22 cellular contexts compared by ENCODE assay signal in genomic region chr1:53280486-53280885, GRCh38. TPM values are rescaled to one million over a fixed set of nuclear protein-coding genes. Genes with fewer than 3 reads are reported as not detected.
A peak's percentile ranks its signal among the peaks of the same experiment; 100 is the strongest.
DNase-seq lines count a peak whose midpoint lies in the region; ATAC-seq, FAIRE-seq and TF ChIP-seq lines count a peak whose summit lies in the region.
"Had no signal": no experiment of that assay in that cellular context is flagged by ENCODE, and none has a peak within 500 bp of the region (broad histone marks: within the 10 kb centered on the region; RNA-seq: fewer than 3 reads in every experiment).

No MANE protein-coding gene starts in this region.

- POLR2A ChIA-PET in MCF 10A (lab: Yijun Ruan, JAX) = no interaction called here

- intact Hi-C loops in kidney (cut with DNase I) (loop anchor here (10.0 kb wide), 1 partner anchor 484 kb away; no protein-coding TSS in a partner anchor), MCF 10A (cut with micrococcal nuclease) (no loop called here)

- FAIRE-seq in kidney (lab: Jason Lieb, UNC) = no peak
- FAIRE-seq: H54, K562 had no signal

- no peak for DNase-seq in activated naive CD4-positive, alpha-beta T cell treated with anti-CD3 and anti-CD28 coated beads, Interleukin-2, amount 50 U/mL, for 72 hours (ENCODE audit: low spot score in 2 of 2)
- DNase-seq in activated naive CD4-positive, alpha-beta T cell treated with Interleukin-2 at 50 U/mL for 16 hours = no peak
- no peak for DNase-seq in WERI-Rb-1
- DNase-seq in kidney = peak; percentile 57
- no peak for DNase-seq in stimulated activated naive B cell treated with anti-CD40 and anti-IgM and Interleukin-4, amounts not matched to agents 10 μg/mL and 1 μg/mL and 100 μg/mL, for 72 hours
- no peak for DNase-seq in HPDE6-E6E7 (ENCODE audit: extremely low spot score)
- no peak for DNase-seq in hypothalamus (lab: John Stamatoyannopoulos, UW)
- no peak for DNase-seq in MCF 10A (ENCODE audit: unreplicated experiment)
- DNase-seq: AML-193; CD8-positive, alpha-beta T cell; GDM1; MM.1S; NCI-H1092; NCI-H1436; NCI-H187 treated with DMSO at 0.1 percent for 48 hours; NCI-H2107; NCI-H510A; NCI-H748 treated with DMSO at 0.1 percent for 48 hours had no signal

- no TSS peak for BruUV-seq in MCF 10A (replicated peaks; lab: Mats Ljungman, UMichigan)

- no peak overlapping the region for H3K4me3 Mint-ChIP-seq in stimulated activated naive B cell treated with anti-CD40 and anti-IgM and Interleukin-4, amounts not matched to agents 10 μg/mL and 1 μg/mL and 100 μg/mL, for 72 hours
- H3K4me3 Mint-ChIP-seq in MCF 10A (ENCODE audit: unreplicated experiment) = no peak overlapping the region
- H3K4me3 Mint-ChIP-seq: CD8-positive, alpha-beta T cell had no signal

- CTCF ChIA-PET in MCF 10A (lab: Yijun Ruan, JAX) = interaction anchor here (0.5 to 4.7 kb wide), 4 partner anchors 9 to 117 kb away, joined by 3 to 227 read pairs (median 22); no protein-coding TSS in a partner anchor

- H3K36me3 Mint-ChIP-seq in activated naive CD4-positive, alpha-beta T cell treated with anti-CD3 and anti-CD28 coated beads, Interleukin-2, amount 50 U/mL, for 72 hours = peaks cover 16 to 18% of the 10 kb centered on the region in 2 donors
- H3K36me3 Mint-ChIP-seq in stimulated activated naive B cell treated with anti-CD40 and anti-IgM and Interleukin-4, amounts not matched to agents 10 μg/mL and 1 μg/mL and 100 μg/mL, for 72 hours = peaks cover 43 to 63% of the 10 kb centered on the region in 2 donors
- no peaks in the 10 kb centered on the region for H3K36me3 Mint-ChIP-seq in MCF 10A (ENCODE audit: insufficient read depth, unreplicated experiment)

- TF ChIP-seq CTCF in WERI-Rb-1 (IDR thresholded peaks at IDR 0.05; ENCODE audit: low read depth, low read length) (no peak), kidney (IDR thresholded peaks at IDR 0.05; ENCODE audit: borderline replicate concordance, extremely low read depth, insufficient read depth) (no peak), MCF 10A (IDR thresholded peaks at IDR 0.05; ENCODE audit: unreplicated experiment) (no peak)

- H3K9ac ChIP-seq in kidney (ENCODE audit: low read length in 2 of 2) = no peak overlapping the region

- H3K27me3 ChIP-seq in WERI-Rb-1 (ENCODE audit: insufficient read depth, low read depth, severe bottlenecking) = no peaks in the 10 kb centered on the region

- no peaks in the 10 kb centered on the region for H3K9me3 Mint-ChIP-seq in activated naive CD4-positive, alpha-beta T cell treated with anti-CD3 and anti-CD28 coated beads, Interleukin-2, amount 50 U/mL, for 72 hours
- H3K9me3 Mint-ChIP-seq in stimulated activated naive B cell treated with anti-CD40 and anti-IgM and Interleukin-4, amounts not matched to agents 10 μg/mL and 1 μg/mL and 100 μg/mL, for 72 hours = no peaks in the 10 kb centered on the region
- no peaks in the 10 kb centered on the region for H3K9me3 Mint-ChIP-seq in MCF 10A (ENCODE audit: unreplicated experiment)
- H3K9me3 Mint-ChIP-seq: CD8-positive, alpha-beta T cell had no signal

- H3K36me3 ChIP-seq in WERI-Rb-1 (peaks cover 75% of the 10 kb centered on the region), kidney (ENCODE audit: control insufficient read depth in 1 of 2, insufficient read depth in 2 of 2, low read length in 2 of 2) (no peaks in the 10 kb centered on the region)

- H3K4me3 ChIP-seq in WERI-Rb-1 (ENCODE audit: low read depth, low read length) (no peak overlapping the region), kidney (ENCODE audit: low read length in 2 of 2) (no peak overlapping the region)
- H3K4me3 ChIP-seq: K562 had no signal

- H3K4me1 ChIP-seq in kidney (ENCODE audit: control insufficient read depth in 1 of 2, insufficient read depth in 1 of 2, low read depth in 1 of 2, low read length in 2 of 2) = no peaks in the 10 kb centered on the region

- H3K9me3 ChIP-seq in WERI-Rb-1 (ENCODE audit: severe bottlenecking) (no peaks in the 10 kb centered on the region), kidney (ENCODE audit: control insufficient read depth in 1 of 2, low read length in 2 of 2) (no peaks in the 10 kb centered on the region)

- H3K27ac Mint-ChIP-seq in activated naive CD4-positive, alpha-beta T cell treated with anti-CD3 and anti-CD28 coated beads, Interleukin-2, amount 50 U/mL, for 72 hours = peak overlapping the region; percentile 66 to 96
- H3K27ac Mint-ChIP-seq in stimulated activated naive B cell treated with anti-CD40 and anti-IgM and Interleukin-4, amounts not matched to agents 10 μg/mL and 1 μg/mL and 100 μg/mL, for 72 hours = peak overlapping the region; percentile 76
- H3K27ac Mint-ChIP-seq in MCF 10A (ENCODE audit: low read depth, unreplicated experiment) = no peak overlapping the region
- H3K27ac Mint-ChIP-seq: CD8-positive, alpha-beta T cell had no signal

- H3K27ac ChIP-seq in WERI-Rb-1 (peak overlapping the region; percentile 82), kidney (ENCODE audit: low read depth in 2 of 2, low read length in 2 of 2) (no peak overlapping the region)

- peaks cover 0 to 3% of the 10 kb centered on the region in 2 donors for H3K4me1 Mint-ChIP-seq in stimulated activated naive B cell treated with anti-CD40 and anti-IgM and Interleukin-4, amounts not matched to agents 10 μg/mL and 1 μg/mL and 100 μg/mL, for 72 hours
- no peaks in the 10 kb centered on the region for H3K4me1 Mint-ChIP-seq in MCF 10A (ENCODE audit: insufficient read depth, unreplicated experiment)

- no peak for ATAC-seq in activated naive CD4-positive, alpha-beta T cell treated with anti-CD3 and anti-CD28 coated beads, Interleukin-2, amount 50 U/mL, for 72 hours
- no peak for ATAC-seq in stimulated activated naive B cell treated with anti-CD40 and anti-IgM and Interleukin-4, amounts not matched to agents 10 μg/mL and 1 μg/mL and 100 μg/mL, for 72 hours (replicated peaks)
- ATAC-seq: CD8-positive, alpha-beta T cell; K562; Panc1; SK-N-SH treated with all-trans-retinoic acid at 6 μM for 48 hours had no signal

- no peaks in the 10 kb centered on the region for H3K27me3 Mint-ChIP-seq in stimulated activated naive B cell treated with anti-CD40 and anti-IgM and Interleukin-4, amounts not matched to agents 10 μg/mL and 1 μg/mL and 100 μg/mL, for 72 hours
- no peaks in the 10 kb centered on the region for H3K27me3 Mint-ChIP-seq in MCF 10A (ENCODE audit: insufficient read depth, unreplicated experiment)

RNA-seq across cellular contexts. Expression of gene MAGOH, which starts 42.2 kb away (rescaled TPM):
- total RNA-seq in activated naive CD4-positive, alpha-beta T cell treated with anti-CD3 and anti-CD28 coated beads, Interleukin-2, amount 50 U/mL, for 72 hours = 10 to 100 TPM; 71.7 to 92.1 TPM
- total RNA-seq in kidney (39.4 TPM), MCF 10A (2022) (68.2 and 70.3 TPM in 2 replicates)
- 64.6 TPM for polyA plus RNA-seq in kidney (ENCODE audit: insufficient read depth, low read depth, low replicate concordance)

RNA-seq across cellular contexts. Expression of gene LRP8, which starts 47.4 kb away (rescaled TPM):
- total RNA-seq in activated naive CD4-positive, alpha-beta T cell treated with anti-CD3 and anti-CD28 coated beads, Interleukin-2, amount 50 U/mL, for 72 hours = 10 to 100 TPM; 39.8 to 43.7 TPM
- total RNA-seq in kidney (6.9 TPM), MCF 10A (2022) (21.5 and 21.8 TPM in 2 replicates)
- 1.4 TPM for polyA plus RNA-seq in kidney (ENCODE audit: insufficient read depth, low read depth, low replicate concordance)
